ENCODE assay signal across 3 cellular contexts in the genomic region with DNA sequence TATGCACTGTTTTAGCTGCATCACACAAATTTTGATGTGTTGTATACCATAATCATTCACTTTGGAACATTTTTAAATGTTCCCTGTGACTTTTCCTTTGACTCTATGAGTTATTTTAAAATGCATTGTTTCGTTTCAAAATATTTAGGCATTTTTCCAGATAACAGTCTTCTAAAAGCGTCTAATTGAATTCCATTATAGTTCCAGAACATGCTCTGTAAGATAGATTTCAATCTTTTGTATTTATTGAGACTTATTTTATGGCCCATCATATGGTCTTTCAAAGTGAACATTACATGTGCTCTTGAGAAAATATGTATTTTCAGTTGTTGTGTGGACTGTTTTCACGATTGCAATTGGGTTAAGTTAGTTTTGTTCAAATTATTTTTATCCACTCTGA.
A peak's percentile ranks its signal among the peaks of the same experiment; 100 is the strongest.
TF ChIP-seq lines count a peak whose summit lies in the region.

No MANE protein-coding gene starts in this region.

TF ChIP-seq in HepG2, 621 proteins besides CTCF, POLR2A, EP300 and RAD21:
- TF ChIP-seq ERF (CRISPR knock-in tag; IDR thresholded peaks at IDR 0.05) (no peak), HOXA7 (CRISPR knock-in tag; IDR thresholded peaks at IDR 0.05) (no peak), CEBPG (CRISPR knock-in tag; IDR thresholded peaks at IDR 0.05) (no peak), ZSCAN20 (CRISPR knock-in tag; IDR thresholded peaks at IDR 0.05; ENCODE audit: borderline replicate concordance) (no peak), PRMT3 (CRISPR knock-in tag; IDR thresholded peaks at IDR 0.05; ENCODE audit: borderline replicate concordance, low read depth) (no peak), DNMT3B (CRISPR knock-in tag; conservative IDR thresholded peaks at IDR 0.05) (no peak), ATRX (CRISPR knock-in tag; IDR thresholded peaks at IDR 0.05; ENCODE audit: borderline replicate concordance) (no peak), ZNF121 (CRISPR knock-in tag; IDR thresholded peaks at IDR 0.05) (no peak), ZSCAN9 (CRISPR knock-in tag; IDR thresholded peaks at IDR 0.05; ENCODE audit: borderline replicate concordance) (no peak), TMF1 (CRISPR knock-in tag; IDR thresholded peaks at IDR 0.05; ENCODE audit: low read depth) (no peak), IKZF4 (CRISPR knock-in tag; IDR thresholded peaks at IDR 0.05; ENCODE audit: borderline replicate concordance, low read depth, not compliant biosample characterization) (no peak), MIXL1 (CRISPR knock-in tag; IDR thresholded peaks at IDR 0.05) (no peak), NFE2 (CRISPR knock-in tag; IDR thresholded peaks at IDR 0.05) (no peak)
- TF ChIP-seq, protein P1, sequence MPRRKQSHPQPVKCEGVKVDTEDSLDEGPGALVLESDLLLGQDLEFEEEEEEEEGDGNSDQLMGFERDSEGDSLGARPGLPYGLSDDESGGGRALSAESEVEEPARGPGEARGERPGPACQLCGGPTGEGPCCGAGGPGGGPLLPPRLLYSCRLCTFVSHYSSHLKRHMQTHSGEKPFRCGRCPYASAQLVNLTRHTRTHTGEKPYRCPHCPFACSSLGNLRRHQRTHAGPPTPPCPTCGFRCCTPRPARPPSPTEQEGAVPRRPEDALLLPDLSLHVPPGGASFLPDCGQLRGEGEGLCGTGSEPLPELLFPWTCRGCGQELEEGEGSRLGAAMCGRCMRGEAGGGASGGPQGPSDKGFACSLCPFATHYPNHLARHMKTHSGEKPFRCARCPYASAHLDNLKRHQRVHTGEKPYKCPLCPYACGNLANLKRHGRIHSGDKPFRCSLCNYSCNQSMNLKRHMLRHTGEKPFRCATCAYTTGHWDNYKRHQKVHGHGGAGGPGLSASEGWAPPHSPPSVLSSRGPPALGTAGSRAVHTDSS (CRISPR knock-in tag; conservative IDR thresholded peaks at IDR 0.05) = no peak
- TF ChIP-seq, protein P2, sequence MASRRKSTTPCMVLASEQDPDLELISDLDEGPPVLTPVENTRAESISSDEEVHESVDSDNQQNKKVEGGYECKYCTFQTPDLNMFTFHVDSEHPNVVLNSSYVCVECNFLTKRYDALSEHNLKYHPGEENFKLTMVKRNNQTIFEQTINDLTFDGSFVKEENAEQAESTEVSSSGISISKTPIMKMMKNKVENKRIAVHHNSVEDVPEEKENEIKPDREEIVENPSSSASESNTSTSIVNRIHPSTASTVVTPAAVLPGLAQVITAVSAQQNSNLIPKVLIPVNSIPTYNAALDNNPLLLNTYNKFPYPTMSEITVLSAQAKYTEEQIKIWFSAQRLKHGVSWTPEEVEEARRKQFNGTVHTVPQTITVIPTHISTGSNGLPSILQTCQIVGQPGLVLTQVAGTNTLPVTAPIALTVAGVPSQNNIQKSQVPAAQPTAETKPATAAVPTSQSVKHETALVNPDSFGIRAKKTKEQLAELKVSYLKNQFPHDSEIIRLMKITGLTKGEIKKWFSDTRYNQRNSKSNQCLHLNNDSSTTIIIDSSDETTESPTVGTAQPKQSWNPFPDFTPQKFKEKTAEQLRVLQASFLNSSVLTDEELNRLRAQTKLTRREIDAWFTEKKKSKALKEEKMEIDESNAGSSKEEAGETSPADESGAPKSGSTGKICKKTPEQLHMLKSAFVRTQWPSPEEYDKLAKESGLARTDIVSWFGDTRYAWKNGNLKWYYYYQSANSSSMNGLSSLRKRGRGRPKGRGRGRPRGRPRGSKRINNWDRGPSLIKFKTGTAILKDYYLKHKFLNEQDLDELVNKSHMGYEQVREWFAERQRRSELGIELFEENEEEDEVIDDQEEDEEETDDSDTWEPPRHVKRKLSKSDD (CRISPR knock-in tag; IDR thresholded peaks at IDR 0.05; ENCODE audit: low read depth) = no peak

TF ChIP-seq in SK-N-SH, 30 proteins besides CTCF, POLR2A, EP300 and RAD21:
- TF ChIP-seq SIN3A (IDR thresholded peaks at IDR 0.05; ENCODE audit: borderline replicate concordance, low read depth, low read length) (no peak), RXRA (IDR thresholded peaks at IDR 0.05; ENCODE audit: borderline replicate concordance, low read depth) (no peak), TAF1 (IDR thresholded peaks at IDR 0.05; ENCODE audit: borderline replicate concordance, low read depth, low read length) (no peak), RCOR1 (IDR thresholded peaks at IDR 0.05; ENCODE audit: low read length) (peak; percentile 36; the same call in 1 of the 2 replicates), SMC3 (IDR thresholded peaks at IDR 0.05; ENCODE audit: low read depth, low read length) (no peak)
- TF ChIP-seq, protein P3, sequence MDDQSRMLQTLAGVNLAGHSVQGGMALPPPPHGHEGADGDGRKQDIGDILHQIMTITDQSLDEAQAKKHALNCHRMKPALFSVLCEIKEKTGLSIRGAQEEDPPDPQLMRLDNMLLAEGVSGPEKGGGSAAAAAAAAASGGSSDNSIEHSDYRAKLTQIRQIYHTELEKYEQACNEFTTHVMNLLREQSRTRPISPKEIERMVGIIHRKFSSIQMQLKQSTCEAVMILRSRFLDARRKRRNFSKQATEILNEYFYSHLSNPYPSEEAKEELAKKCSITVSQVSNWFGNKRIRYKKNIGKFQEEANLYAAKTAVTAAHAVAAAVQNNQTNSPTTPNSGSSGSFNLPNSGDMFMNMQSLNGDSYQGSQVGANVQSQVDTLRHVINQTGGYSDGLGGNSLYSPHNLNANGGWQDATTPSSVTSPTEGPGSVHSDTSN (IDR thresholded peaks at IDR 0.05) = no peak

TF ChIP-seq in SK-N-SH treated with all-trans-retinoic acid at 6 μM for 48 hours, 23 proteins besides CTCF, POLR2A, EP300 and RAD21:
- TF ChIP-seq ZFP3 (CRISPR knock-in tag; IDR thresholded peaks at IDR 0.05) = no peak
- TF ChIP-seq, protein P4, sequence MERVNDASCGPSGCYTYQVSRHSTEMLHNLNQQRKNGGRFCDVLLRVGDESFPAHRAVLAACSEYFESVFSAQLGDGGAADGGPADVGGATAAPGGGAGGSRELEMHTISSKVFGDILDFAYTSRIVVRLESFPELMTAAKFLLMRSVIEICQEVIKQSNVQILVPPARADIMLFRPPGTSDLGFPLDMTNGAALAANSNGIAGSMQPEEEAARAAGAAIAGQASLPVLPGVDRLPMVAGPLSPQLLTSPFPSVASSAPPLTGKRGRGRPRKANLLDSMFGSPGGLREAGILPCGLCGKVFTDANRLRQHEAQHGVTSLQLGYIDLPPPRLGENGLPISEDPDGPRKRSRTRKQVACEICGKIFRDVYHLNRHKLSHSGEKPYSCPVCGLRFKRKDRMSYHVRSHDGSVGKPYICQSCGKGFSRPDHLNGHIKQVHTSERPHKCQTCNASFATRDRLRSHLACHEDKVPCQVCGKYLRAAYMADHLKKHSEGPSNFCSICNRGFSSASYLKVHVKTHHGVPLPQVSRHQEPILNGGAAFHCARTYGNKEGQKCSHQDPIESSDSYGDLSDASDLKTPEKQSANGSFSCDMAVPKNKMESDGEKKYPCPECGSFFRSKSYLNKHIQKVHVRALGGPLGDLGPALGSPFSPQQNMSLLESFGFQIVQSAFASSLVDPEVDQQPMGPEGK (CRISPR knock-in tag; IDR thresholded peaks at IDR 0.05; ENCODE audit: borderline replicate concordance) = no peak
- TF ChIP-seq ZC3H10 (CRISPR knock-in tag; IDR thresholded peaks at IDR 0.05) = no peak
- no peak for TF ChIP-seq ESRRG (CRISPR knock-in tag; IDR thresholded peaks at IDR 0.05)
- TF ChIP-seq OSR1 (CRISPR knock-in tag; IDR thresholded peaks at IDR 0.05) = no peak
- TF ChIP-seq TOX (CRISPR knock-in tag; IDR thresholded peaks at IDR 0.05; ENCODE audit: borderline replicate concordance) = no peak
- TF ChIP-seq RARB (CRISPR knock-in tag; IDR thresholded peaks at IDR 0.05) = no peak
- peak; percentile 68; the same call in 1 of the 2 replicates for TF ChIP-seq TCF4 (CRISPR knock-in tag; IDR thresholded peaks at IDR 0.05; ENCODE audit: borderline replicate concordance)
- TF ChIP-seq CSDC2 (CRISPR knock-in tag; IDR thresholded peaks at IDR 0.05) = no peak
- peak; percentile 98 for TF ChIP-seq ISL1 (CRISPR knock-in tag; IDR thresholded peaks at IDR 0.05)
- TF ChIP-seq, protein P5, sequence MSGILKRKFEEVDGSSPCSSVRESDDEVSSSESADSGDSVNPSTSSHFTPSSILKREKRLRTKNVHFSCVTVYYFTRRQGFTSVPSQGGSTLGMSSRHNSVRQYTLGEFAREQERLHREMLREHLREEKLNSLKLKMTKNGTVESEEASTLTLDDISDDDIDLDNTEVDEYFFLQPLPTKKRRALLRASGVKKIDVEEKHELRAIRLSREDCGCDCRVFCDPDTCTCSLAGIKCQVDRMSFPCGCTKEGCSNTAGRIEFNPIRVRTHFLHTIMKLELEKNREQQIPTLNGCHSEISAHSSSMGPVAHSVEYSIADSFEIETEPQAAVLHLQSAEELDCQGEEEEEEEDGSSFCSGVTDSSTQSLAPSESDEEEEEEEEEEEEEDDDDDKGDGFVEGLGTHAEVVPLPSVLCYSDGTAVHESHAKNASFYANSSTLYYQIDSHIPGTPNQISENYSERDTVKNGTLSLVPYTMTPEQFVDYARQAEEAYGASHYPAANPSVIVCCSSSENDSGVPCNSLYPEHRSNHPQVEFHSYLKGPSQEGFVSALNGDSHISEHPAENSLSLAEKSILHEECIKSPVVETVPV (CRISPR knock-in tag; IDR thresholded peaks at IDR 0.05) = 0 out of 2 replicates have a peak, but pooled peaks have one; percentile 21
- TF ChIP-seq, protein P6, sequence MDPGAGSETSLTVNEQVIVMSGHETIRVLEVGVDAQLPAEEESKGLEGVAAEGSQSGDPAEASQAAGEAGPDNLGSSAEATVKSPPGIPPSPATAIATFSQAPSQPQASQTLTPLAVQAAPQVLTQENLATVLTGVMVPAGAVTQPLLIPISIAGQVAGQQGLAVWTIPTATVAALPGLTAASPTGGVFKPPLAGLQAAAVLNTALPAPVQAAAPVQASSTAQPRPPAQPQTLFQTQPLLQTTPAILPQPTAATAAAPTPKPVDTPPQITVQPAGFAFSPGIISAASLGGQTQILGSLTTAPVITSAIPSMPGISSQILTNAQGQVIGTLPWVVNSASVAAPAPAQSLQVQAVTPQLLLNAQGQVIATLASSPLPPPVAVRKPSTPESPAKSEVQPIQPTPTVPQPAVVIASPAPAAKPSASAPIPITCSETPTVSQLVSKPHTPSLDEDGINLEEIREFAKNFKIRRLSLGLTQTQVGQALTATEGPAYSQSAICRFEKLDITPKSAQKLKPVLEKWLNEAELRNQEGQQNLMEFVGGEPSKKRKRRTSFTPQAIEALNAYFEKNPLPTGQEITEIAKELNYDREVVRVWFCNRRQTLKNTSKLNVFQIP (CRISPR knock-in tag; IDR thresholded peaks at IDR 0.05; ENCODE audit: borderline replicate concordance, low read depth) = no peak
